8 cellular contexts compared by ENCODE assay signal in genomic region chr4:56907009-56907408, GRCh38. TPM values are rescaled to one million over a fixed set of nuclear protein-coding genes. Genes with fewer than 3 reads are reported as not detected.
A peak's percentile ranks its signal among the peaks of the same experiment; 100 is the strongest.
DNase-seq lines count a peak whose midpoint lies in the region; ATAC-seq and TF ChIP-seq lines count a peak whose summit lies in the region.

No MANE protein-coding gene starts in this region.

- BruUV-seq in A673 (replicated peaks; lab: Mats Ljungman, UMichigan), result no TSS peak

- H3K36me3 ChIP-seq in A673 (ENCODE audit: insufficient read depth, low read length, poor library complexity, severe bottlenecking), result no peaks in the 10 kb centered on the region
- peaks cover 0 to 9% of the 10 kb centered on the region in 2 donors for H3K36me3 ChIP-seq in muscle layer of duodenum (ENCODE audit: control insufficient read depth in 1 of 2, insufficient read depth in 2 of 2, low read length in 2 of 2)

- peak overlapping the region; percentile 75 for H3K4me3 ChIP-seq in A673 (ENCODE audit: low read depth, low read length, poor library complexity, severe bottlenecking)
- H3K4me3 ChIP-seq in cardiac fibroblast (replicated peaks in 1 of 2; ENCODE audit: low read depth in 2 of 2, low read length in 2 of 2), result peak overlapping the region; percentile 54 to 92
- peak overlapping the region; percentile 76 to 82 for H3K4me3 ChIP-seq in muscle layer of duodenum (ENCODE audit: low read depth in 1 of 2, low read length in 2 of 2)

- no peaks in the 10 kb centered on the region for H3K9me3 ChIP-seq in A673 (ENCODE audit: low read depth, low read length, poor library complexity, severe bottlenecking)
- no peaks in the 10 kb centered on the region for H3K9me3 ChIP-seq in muscle layer of duodenum (ENCODE audit: control insufficient read depth in 1 of 2, low read length in 2 of 2)

- no peak for ATAC-seq in HG03175 (IDR thresholded peaks at IDR 0.05; ENCODE audit: unreplicated experiment)
- no peak for ATAC-seq in HG02981 (IDR thresholded peaks at IDR 0.05; ENCODE audit: unreplicated experiment)

- intact Hi-C loops in A673 (cut with micrococcal nuclease; ENCODE audit: unreplicated experiment), result no loop called here

- TF ChIP-seq CTCF in A673 (conservative IDR thresholded peaks at IDR 0.05; ENCODE audit: low read depth, low read length), result no peak
- TF ChIP-seq CTCF in cardiac fibroblast (IDR thresholded peaks at IDR 0.05; ENCODE audit: low read depth, low read length), result no peak

- POLR2A ChIA-PET in A673 (lab: Charles Lee; ENCODE audit: low non-redundant PET), result no interaction called here

- peaks cover 4% of the 10 kb centered on the region for H3K4me1 ChIP-seq in A673 (ENCODE audit: insufficient read depth, low read length, poor library complexity, severe bottlenecking)
- H3K4me1 ChIP-seq in muscle layer of duodenum (ENCODE audit: control insufficient read depth in 1 of 2, insufficient read depth in 2 of 2, low read length in 2 of 2), result peaks cover 11 to 17% of the 10 kb centered on the region in 2 donors

- H3K27ac ChIP-seq in A673 (ENCODE audit: low read depth, low read length, poor library complexity, severe bottlenecking) (no peak overlapping the region), muscle layer of duodenum (ENCODE audit: low read length) (no peak overlapping the region)

- no peak for DNase-seq in A673 (ENCODE audit: low spot score)
- peak; percentile 25 for DNase-seq in NAMALWA (ENCODE audit: low spot score)
- no peak for DNase-seq in cardiac fibroblast (ENCODE audit: low read depth in 2 of 2)
- DNase-seq in NCI-H187 (lab: John Stamatoyannopoulos, UW), result no peak
- no peak for DNase-seq in AG20443 (ENCODE audit: low spot score)

- no peaks in the 10 kb centered on the region for H3K27me3 ChIP-seq in A673 (replicated peaks; ENCODE audit: insufficient read depth, low read depth, low read length, poor library complexity)
- H3K27me3 ChIP-seq in muscle layer of duodenum (ENCODE audit: low read depth, low read length), result no peaks in the 10 kb centered on the region

- CTCF ChIA-PET in A673 (lab: Charles Lee), result interaction anchor here (0.6 kb wide), 1 partner anchor 41 kb away, joined by 5 read pairs; no protein-coding TSS in a partner anchor

RNA-seq across cellular contexts. Expression of gene REST, which starts 0.7 kb away (rescaled TPM):
- total RNA-seq in A673 (2021), result 23.7 and 24.6 TPM in 2 replicates
